ENCODE assay signal across 1 cellular context in genomic region chr12:120886194-120887018, GRCh38.
TF ChIP-seq lines count a peak whose summit lies in the region.

No MANE protein-coding gene starts in this region.

TF ChIP-seq in WTC11, 78 proteins besides CTCF, POLR2A, EP300 and RAD21 (continued from another document):
- TF ChIP-seq ARID4B (CRISPR knock-in tag; IDR thresholded peaks at IDR 0.05; ENCODE audit: borderline replicate concordance) (no peak), PREB (CRISPR knock-in tag; IDR thresholded peaks at IDR 0.05; ENCODE audit: borderline replicate concordance) (no peak), ZNF423 (CRISPR knock-in tag; IDR thresholded peaks at IDR 0.05) (no peak), RELA (CRISPR knock-in tag; IDR thresholded peaks at IDR 0.05; ENCODE audit: borderline replicate concordance) (no peak), ZNF396 (CRISPR knock-in tag; IDR thresholded peaks at IDR 0.05; ENCODE audit: borderline replicate concordance) (no peak)
